In the genomic region with DNA sequence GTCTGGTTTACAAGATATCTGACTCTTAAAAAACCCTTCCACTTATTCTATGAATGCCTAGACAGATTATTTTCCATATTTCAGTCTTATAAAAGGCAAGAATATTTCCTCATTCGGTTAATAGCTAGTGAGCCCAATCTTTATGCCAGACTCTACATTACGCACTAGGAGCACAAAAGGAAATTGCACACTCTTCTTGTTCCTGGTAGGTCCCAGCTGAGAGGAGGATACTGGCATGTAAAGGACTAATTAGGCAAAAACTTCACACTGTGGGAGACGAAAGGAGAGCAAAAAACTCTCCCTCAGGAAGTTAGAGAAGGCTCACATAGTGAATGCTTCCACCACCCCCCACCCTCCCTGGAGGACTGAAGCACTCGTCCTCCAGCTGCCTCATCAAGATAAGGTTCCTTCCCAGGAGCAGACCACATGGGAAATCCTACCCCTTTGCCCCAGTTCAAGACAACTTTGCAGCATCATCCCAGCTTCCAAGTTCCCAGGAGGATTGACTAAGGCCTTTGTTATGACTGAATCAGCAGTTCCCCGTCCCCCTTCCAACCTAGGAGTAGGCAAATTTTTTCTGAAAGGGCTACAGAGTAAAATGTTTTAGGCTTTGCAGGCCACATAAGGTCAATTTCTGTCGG, we compare ENCODE assay signal across 13 cellular contexts. TPM values are rescaled to one million over a fixed set of nuclear protein-coding genes. Genes with fewer than 3 reads are reported as not detected.
DNase-seq lines count a peak whose midpoint lies in the region; ATAC-seq and TF ChIP-seq lines count a peak whose summit lies in the region.
"Had no signal": no experiment of that assay in that cellular context is flagged by ENCODE, and none has a peak within 500 bp of the region (broad histone marks: within the 10 kb centered on the region; RNA-seq: fewer than 3 reads in every experiment).

No MANE protein-coding gene starts in this region.

- no peak overlapping the region for H3K4me3 Mint-ChIP-seq in stimulated activated effector memory CD8-positive, alpha-beta T cell treated with anti-CD3 and anti-CD28 coated beads, Interleukin-12 subunit alpha, Interleukin-12 subunit beta, amount 100 ng/mL, for 72 hours
- H3K4me3 Mint-ChIP-seq: activated naive CD8-positive, alpha-beta T cell treated with anti-CD3 and anti-CD28 coated beads, Interleukin-2, amount 50 U/mL, for 24 hours had no signal

- intact Hi-C loops in adrenal gland (cut with DNase I) (no loop called here), left ventricle myocardium inferior (cut with micrococcal nuclease) (loop anchor here (10.0 kb wide), 1 partner anchor 282 kb away; no protein-coding TSS in a partner anchor)

- no peaks in the 10 kb centered on the region for H3K9me3 ChIP-seq in adrenal gland (replicated peaks in 1 of 3)
- H3K9me3 ChIP-seq in left ventricle myocardium inferior (replicated peaks), result no peaks in the 10 kb centered on the region
- H3K9me3 ChIP-seq in smooth muscle cell (replicated peaks; ENCODE audit: low read depth), result no peaks in the 10 kb centered on the region
- no peaks in the 10 kb centered on the region for H3K9me3 ChIP-seq in Karpas-422 (ENCODE audit: low read length)

- H3K27ac ChIP-seq in adrenal gland, result peak overlapping the region in 1 of 5 donors; percentile 74
- peak overlapping the region; percentile 89 for H3K27ac ChIP-seq in left ventricle myocardium inferior (replicated peaks)
- H3K27ac ChIP-seq in smooth muscle cell (ENCODE audit: low read depth), result peak overlapping the region; percentile 41
- H3K27ac ChIP-seq in Karpas-422 (ENCODE audit: low read length), result no peak overlapping the region
- H3K27ac ChIP-seq: 22Rv1 had no signal

- H3F3A ChIP-seq in smooth muscle cell (ENCODE audit: low read depth), result no peaks in the 10 kb centered on the region

- H3K4me2 ChIP-seq in smooth muscle cell, result peak overlapping the region; percentile 46
- no peak overlapping the region for H3K4me2 ChIP-seq in Karpas-422 (ENCODE audit: low read depth, low read length, poor library complexity, severe bottlenecking)

- no peaks in the 10 kb centered on the region for H3K79me2 ChIP-seq in smooth muscle cell (ENCODE audit: low read depth)
- H3K79me2 ChIP-seq in Karpas-422 (ENCODE audit: low read length), result no peaks in the 10 kb centered on the region

- H3K36me3 ChIP-seq in adrenal gland (replicated peaks in 1 of 2) (no peaks in the 10 kb centered on the region), left ventricle myocardium inferior (no peaks in the 10 kb centered on the region), smooth muscle cell (ENCODE audit: low read depth) (no peaks in the 10 kb centered on the region), Karpas-422 (ENCODE audit: insufficient read depth, low read length) (no peaks in the 10 kb centered on the region)

- POLR2A ChIA-PET in HEK293T (lab: Yijun Ruan, JAX), result no interaction called here

- peaks cover 19 to 37% of the 10 kb centered on the region in 2 donors for H3K4me1 ChIP-seq in adrenal gland (replicated peaks in 1 of 2)
- H3K4me1 ChIP-seq in left ventricle myocardium inferior, result peaks cover 64% of the 10 kb centered on the region
- H3K4me1 ChIP-seq in smooth muscle cell (ENCODE audit: low read depth), result peaks cover 69% of the 10 kb centered on the region
- no peaks in the 10 kb centered on the region for H3K4me1 ChIP-seq in Karpas-422 (ENCODE audit: low read length)

- H3K9me3 Mint-ChIP-seq in stimulated activated effector memory CD8-positive, alpha-beta T cell treated with anti-CD3 and anti-CD28 coated beads, Interleukin-12 subunit alpha, Interleukin-12 subunit beta, amount 100 ng/mL, for 72 hours, result no peaks in the 10 kb centered on the region
- H3K9me3 Mint-ChIP-seq: activated naive CD8-positive, alpha-beta T cell treated with anti-CD3 and anti-CD28 coated beads, Interleukin-2, amount 50 U/mL, for 24 hours had no signal

- H4K20me1 ChIP-seq in smooth muscle cell (ENCODE audit: low read depth), result no peaks in the 10 kb centered on the region
- no peaks in the 10 kb centered on the region for H4K20me1 ChIP-seq in Karpas-422 (ENCODE audit: insufficient read depth, low read depth, low read length)

- no peaks in the 10 kb centered on the region for H3K27me3 ChIP-seq in adrenal gland
- H3K27me3 ChIP-seq in left ventricle myocardium inferior (ENCODE audit: low read depth), result no peaks in the 10 kb centered on the region
- H3K27me3 ChIP-seq in smooth muscle cell (ENCODE audit: low read depth), result no peaks in the 10 kb centered on the region
- H3K27me3 ChIP-seq in Karpas-422 (ENCODE audit: low read length), result no peaks in the 10 kb centered on the region

- no peak overlapping the region for H3K4me3 ChIP-seq in adrenal gland
- H3K4me3 ChIP-seq in left ventricle myocardium inferior, result no peak overlapping the region
- no peak overlapping the region for H3K4me3 ChIP-seq in smooth muscle cell
- no peak overlapping the region for H3K4me3 ChIP-seq in Karpas-422 (ENCODE audit: low read length)

- no peak for ATAC-seq in stimulated activated effector memory CD8-positive, alpha-beta T cell treated with anti-CD3 and anti-CD28 coated beads, Interleukin-12 subunit alpha, Interleukin-12 subunit beta, amount 100 ng/mL, for 72 hours
- ATAC-seq: activated naive CD8-positive, alpha-beta T cell treated with anti-CD3 and anti-CD28 coated beads, Interleukin-2, amount 50 U/mL, for 24 hours; HCT116 had no signal

- H3K4me1 Mint-ChIP-seq in stimulated activated effector memory CD8-positive, alpha-beta T cell treated with anti-CD3 and anti-CD28 coated beads, Interleukin-12 subunit alpha, Interleukin-12 subunit beta, amount 100 ng/mL, for 72 hours, result no peaks in the 10 kb centered on the region
- H3K4me1 Mint-ChIP-seq: activated naive CD8-positive, alpha-beta T cell treated with anti-CD3 and anti-CD28 coated beads, Interleukin-2, amount 50 U/mL, for 24 hours had no signal

- H3K9me2 ChIP-seq in Karpas-422 (replicated peaks; ENCODE audit: insufficient read depth, low read length), result no peaks in the 10 kb centered on the region

- H3K9ac ChIP-seq in smooth muscle cell (ENCODE audit: low read depth), result no peak overlapping the region
- H3K9ac ChIP-seq in Karpas-422 (ENCODE audit: low read length), result no peak overlapping the region

- H2AFZ ChIP-seq in smooth muscle cell (ENCODE audit: low read depth), result peak overlapping the region; percentile 51
- no peak overlapping the region for H2AFZ ChIP-seq in Karpas-422 (ENCODE audit: low read length)

- no peak overlapping the region for H3K27ac Mint-ChIP-seq in stimulated activated effector memory CD8-positive, alpha-beta T cell treated with anti-CD3 and anti-CD28 coated beads, Interleukin-12 subunit alpha, Interleukin-12 subunit beta, amount 100 ng/mL, for 72 hours
- H3K27ac Mint-ChIP-seq: activated naive CD8-positive, alpha-beta T cell treated with anti-CD3 and anti-CD28 coated beads, Interleukin-2, amount 50 U/mL, for 24 hours had no signal

- CTCF ChIA-PET in HEK293T (lab: Yijun Ruan, JAX), result no interaction called here

- no peak for TF ChIP-seq POLR2A in adrenal gland (IDR thresholded peaks at IDR 0.05)

- no peak for TF ChIP-seq CTCF in adrenal gland (IDR thresholded peaks at IDR 0.05)
- TF ChIP-seq CTCF in left ventricle myocardium inferior (IDR thresholded peaks at IDR 0.05; ENCODE audit: borderline replicate concordance), result no peak
- no peak for TF ChIP-seq CTCF in smooth muscle cell (IDR thresholded peaks at IDR 0.05; ENCODE audit: borderline replicate concordance, insufficient read depth, poor library complexity, severe bottlenecking)

- no peaks in the 10 kb centered on the region for H3K36me3 Mint-ChIP-seq in stimulated activated effector memory CD8-positive, alpha-beta T cell treated with anti-CD3 and anti-CD28 coated beads, Interleukin-12 subunit alpha, Interleukin-12 subunit beta, amount 100 ng/mL, for 72 hours

- 40 to 57% (median 49%) methylated on average over 6 of the region's 6 CpGs for WGBS in adrenal gland, 4 donors
- 41% methylated on average over 6 of the region's 6 CpGs for WGBS in smooth muscle cell (ENCODE audit: low lambda C conversion rate)

- DNase-seq in DMS 273 (lab: John Stamatoyannopoulos, UW; ENCODE audit: unreplicated experiment) (peak; percentile 0), DMS 273 treated with DMSO at 0.1 percent for 48 hours (lab: John Stamatoyannopoulos, UW) (no peak), adrenal gland (peak in 6 of 7 donors; percentile 17 to 57 (median 36)), left ventricle myocardium inferior (peak; percentile 39), smooth muscle cell (lab: John Stamatoyannopoulos, UW; ENCODE audit: unreplicated experiment) (no peak), Karpas-422 (no peak), HEK293T (ENCODE audit: extremely low spot score) (no peak)
- no peak for DNase-seq in stimulated activated effector memory CD8-positive, alpha-beta T cell treated with anti-CD3 and anti-CD28 coated beads, Interleukin-12 subunit alpha, Interleukin-12 subunit beta, amount 100 ng/mL, for 72 hours (ENCODE audit: low spot score in 2 of 2)
- DNase-seq: activated naive CD8-positive, alpha-beta T cell treated with anti-CD3 and anti-CD28 coated beads, Interleukin-2, amount 50 U/mL, for 24 hours; NCI-H69; stimulated activated CD4-positive, alpha-beta T cell treated with anti-CD3 and anti-CD28 coated beads, Interleukin-12 subunit alpha, Interleukin-12 subunit beta, amount 100 ng/mL, for 4 hours had no signal

TF ChIP-seq in HEK293T, 16 proteins besides CTCF, POLR2A, EP300 and RAD21 (continues in another document):
- TF ChIP-seq ZNF384 (IDR thresholded peaks at IDR 0.05), result no peak
- no peak for TF ChIP-seq HDGF (IDR thresholded peaks at IDR 0.05; ENCODE audit: borderline replicate concordance)
- no peak for TF ChIP-seq ELF4 (IDR thresholded peaks at IDR 0.05)
- TF ChIP-seq NFRKB (IDR thresholded peaks at IDR 0.05), result no peak
- no peak for TF ChIP-seq TARDBP (IDR thresholded peaks at IDR 0.05)
- no peak for TF ChIP-seq PKNOX1 (IDR thresholded peaks at IDR 0.05)

RNA-seq across cellular contexts. Expression of gene CAPZA3, which starts 14.5 kb away (rescaled TPM):
- total RNA-seq in adrenal gland (not detected), left ventricle myocardium inferior (not detected), smooth muscle cell (not detected in 2 replicates)
- polyA plus RNA-seq in adrenal gland (under 1 TPM in 1 of 3 donors, not detected in 2; 0.17 TPM), smooth muscle cell (0.19 TPM in 1 of 2 replicates, not detected in the other)
- not detected in 2 replicates for total RNA-seq in Karpas-422 (2014; rRNA removed; shearing (Covaris generic); ENCODE audit: low replicate concordance)

RNA-seq across cellular contexts. Expression of gene PLCZ1, which starts 14.6 kb away (rescaled TPM):
- total RNA-seq in adrenal gland, result not detected
- polyA plus RNA-seq in adrenal gland, result not detected
- 0.49 TPM for total RNA-seq in left ventricle myocardium inferior
- total RNA-seq in smooth muscle cell, result not detected in 2 replicates
- not detected in 2 replicates for polyA plus RNA-seq in smooth muscle cell
- not detected in 2 replicates for total RNA-seq in Karpas-422 (2014; rRNA removed; shearing (Covaris generic); ENCODE audit: low replicate concordance)

Comparison
In these comparisons a context has a peak if more than half of its experiments do, and no peak if none do; other contexts are left out.
1. DNase-seq: peak in DMS 273 (single experiment), adrenal gland (6 of 7) and left ventricle myocardium inferior (single experiment); none in DMS 273 treated with DMSO at 0.1 percent for 48 hours (single experiment), smooth muscle cell (single experiment), stimulated activated effector memory CD8-positive, alpha-beta T cell treated with anti-CD3 and anti-CD28 coated beads, Interleukin-12 subunit alpha, Interleukin-12 subunit beta, amount 100 ng/mL, for 72 hours (0 of 2), Karpas-422 (single experiment) and HEK293T (single experiment).